In genomic region chr6:41707565-41708200, GRCh38 we compare ENCODE assay signal across 9 cellular contexts. TPM values are rescaled to one million over a fixed set of nuclear protein-coding genes. Genes with fewer than 3 reads are reported as not detected.
DNase-seq lines count a peak whose midpoint lies in the region; ATAC-seq, FAIRE-seq and TF ChIP-seq lines count a peak whose summit lies in the region.
"Had no signal": no experiment of that assay in that cellular context is flagged by ENCODE, and none has a peak within 500 bp of the region (broad histone marks: within the 10 kb centered on the region; RNA-seq: fewer than 3 reads in every experiment).

No MANE protein-coding gene starts in this region.

- no peak overlapping the region for H2AFZ ChIP-seq in GM12878 (ENCODE audit: control insufficient read depth, low read depth, low read length)

- peaks cover 31% of the 10 kb centered on the region for H3K4me1 ChIP-seq in CD8-positive, alpha-beta T cell (ENCODE audit: insufficient read depth, low read length)
- peaks cover 47% of the 10 kb centered on the region for H3K4me1 ChIP-seq in GM12878 (ENCODE audit: control insufficient read depth, insufficient read depth, low read length)
- H3K4me1 ChIP-seq in naive thymus-derived CD4-positive, alpha-beta T cell (ENCODE audit: control insufficient read depth in 2 of 2, insufficient read depth in 2 of 2, low read length in 2 of 2): peaks cover 26 to 31% of the 10 kb centered on the region in 2 donors

- H4K20me1 ChIP-seq in GM12878 (ENCODE audit: control insufficient read depth, insufficient read depth): no peaks in the 10 kb centered on the region; the same call in 1 of the 2 replicates

- TF ChIP-seq RAD21 in GM12878 (IDR thresholded peaks at IDR 0.05; ENCODE audit: insufficient read depth, low read depth, low read length): no peak

- SMC1A ChIA-PET in GM12878 (lab: Charles Lee; ENCODE audit: uncharacterized antibody, unreplicated experiment): interaction anchor here (1.0 to 7.2 kb wide), 6 partner anchors 9 to 384 kb away, joined by 3 to 168 read pairs (median 42); no protein-coding TSS in a partner anchor

- peak overlapping the region; percentile 99 for H3K9ac ChIP-seq in GM12878 (ENCODE audit: control insufficient read depth, insufficient read depth, low read length)

- H3K4me2 ChIP-seq in GM12878 (ENCODE audit: control insufficient read depth, insufficient read depth): peak overlapping the region; percentile 99

- peak; percentile 80 for ATAC-seq in CD8-positive, alpha-beta T cell
- ATAC-seq in GM12878: peak; percentile 6
- ATAC-seq in naive thymus-derived CD4-positive, alpha-beta T cell: peak; percentile 73
- ATAC-seq in HG02642 (IDR thresholded peaks at IDR 0.05; ENCODE audit: poor library complexity, unreplicated experiment): no peak
- no peak for ATAC-seq in HG03095 (IDR thresholded peaks at IDR 0.05; ENCODE audit: unreplicated experiment)

- CTCF ChIA-PET in CD8-positive, alpha-beta T cell (lab: Charles Lee): interaction anchor here (0.8 to 2.8 kb wide), 4 partner anchors 9 to 26 kb away, joined by 3 to 12 read pairs (median 6); no protein-coding TSS in a partner anchor
- CTCF ChIA-PET in GM12878 (lab: Yijun Ruan, JAX): interaction anchor here (0.8 to 4.6 kb wide), 14 partner anchors 9 to 68 kb away, joined by 3 to 87 read pairs (median 17); no protein-coding TSS in a partner anchor
- CTCF ChIA-PET in naive thymus-derived CD4-positive, alpha-beta T cell (lab: Charles Lee): interaction anchor here (0.7 kb wide), 1 partner anchor 27 kb away, joined by 3 read pairs; no protein-coding TSS in a partner anchor

- no peaks in the 10 kb centered on the region for H3K9me3 Mint-ChIP-seq in CD8-positive, alpha-beta T cell
- no peaks in the 10 kb centered on the region for H3K9me3 Mint-ChIP-seq in naive thymus-derived CD4-positive, alpha-beta T cell

- H3K9me3 ChIP-seq in CD8-positive, alpha-beta T cell (ENCODE audit: low read length): no peaks in the 10 kb centered on the region
- no peaks in the 10 kb centered on the region for H3K9me3 ChIP-seq in GM12878 (replicated peaks; ENCODE audit: control insufficient read depth, insufficient read depth, low read length)
- no peaks in the 10 kb centered on the region for H3K9me3 ChIP-seq in naive thymus-derived CD4-positive, alpha-beta T cell (ENCODE audit: control insufficient read depth in 2 of 3, low read length in 3 of 3)

- H3K4me3 ChIP-seq in CD8-positive, alpha-beta T cell (ENCODE audit: low read depth, low read length): peak overlapping the region; percentile 35
- peak overlapping the region; percentile 85 for H3K4me3 ChIP-seq in GM12878
- peak overlapping the region; percentile 21 for H3K4me3 ChIP-seq in naive thymus-derived CD4-positive, alpha-beta T cell (ENCODE audit: low read length)
- H3K4me3 ChIP-seq: lung had no signal

- TF ChIP-seq CTCF in CD8-positive, alpha-beta T cell (IDR thresholded peaks at IDR 0.05): no peak
- no peak for TF ChIP-seq CTCF in GM12878 (IDR thresholded peaks at IDR 0.05 in 2 of 3, conservative IDR thresholded peaks at IDR 0.05 in 1 of 3; ENCODE audit: control insufficient read depth in 2 of 3, extremely low read depth in 1 of 3, insufficient read depth in 1 of 3, low read depth in 3 of 3, low read length in 3 of 3)

- TF ChIP-seq POLR2A in GM12878 (IDR thresholded peaks at IDR 0.05; ENCODE audit: low read depth, low read length): no peak; the same call in 1 of the 2 replicates

- FAIRE-seq in GM12878 (lab: Jason Lieb, UNC): peak; percentile 88

- H3K4me1 Mint-ChIP-seq in CD8-positive, alpha-beta T cell (ENCODE audit: low read depth): peaks cover 28% of the 10 kb centered on the region
- peaks cover 30 to 56% (median 36%) of the 10 kb centered on the region in 7 donors for H3K4me1 Mint-ChIP-seq in naive thymus-derived CD4-positive, alpha-beta T cell

- no TSS peak for BruUV-seq in GM12878 (replicated peaks; lab: Mats Ljungman, UMichigan)

- WGBS in GM12878 (ENCODE audit: insufficient coverage, insufficient replicate concordance, low lambda C conversion rate, missing lambda C conversion rate): under 1% methylated on average over 14 of the region's 14 CpGs

- peak overlapping the region; percentile 13 for H3K27ac Mint-ChIP-seq in CD8-positive, alpha-beta T cell
- peak overlapping the region in 7 of 9 donors; percentile 4 to 86 (median 66) for H3K27ac Mint-ChIP-seq in naive thymus-derived CD4-positive, alpha-beta T cell

- H3K27ac ChIP-seq in CD8-positive, alpha-beta T cell (ENCODE audit: low read depth, low read length): no peak overlapping the region
- peak overlapping the region; percentile 99 for H3K27ac ChIP-seq in GM12878 (ENCODE audit: control insufficient read depth, insufficient read depth)
- H3K27ac ChIP-seq in naive thymus-derived CD4-positive, alpha-beta T cell (ENCODE audit: low read depth, low read length): no peak overlapping the region

- intact Hi-C loops in CD8-positive, alpha-beta T cell (cut with DNase I, micrococcal nuclease): loop anchor here (2.0 kb wide), 2 partner anchors 25 to 27 kb away; partner anchors contain the start of gene TFEB (in 1 of the 2)
- intact Hi-C loops in GM12878 (cut with micrococcal nuclease; ENCODE audit: unreplicated experiment): loop anchor here (2.0 to 10.0 kb wide), 3 partner anchors 17 to 337 kb away; partner anchors contain the start of gene FRS3
- intact Hi-C loops in naive thymus-derived CD4-positive, alpha-beta T cell (cut with micrococcal nuclease): loop anchor here in 1 of 2 donors (1.0 to 2.0 kb wide), 2 partner anchors 25 to 28 kb away; partner anchors contain the start of gene TFEB

- no peaks in the 10 kb centered on the region for H3K27me3 ChIP-seq in CD8-positive, alpha-beta T cell (ENCODE audit: insufficient read depth, low read length)
- H3K27me3 ChIP-seq in GM12878 (replicated peaks in 1 of 2; ENCODE audit: control insufficient read depth in 2 of 2, insufficient read depth in 2 of 2, low read length in 1 of 2): no peaks in the 10 kb centered on the region
- H3K27me3 ChIP-seq in naive thymus-derived CD4-positive, alpha-beta T cell (ENCODE audit: control insufficient read depth in 2 of 2, insufficient read depth in 2 of 2, low read length in 2 of 2): no peaks in the 10 kb centered on the region

- POLR2A ChIA-PET in CD8-positive, alpha-beta T cell (lab: Charles Lee): interaction anchor here (1.2 kb wide), 1 partner anchor 26 kb away, joined by 3 read pairs; no protein-coding TSS in a partner anchor
- POLR2A ChIA-PET in GM12878 (lab: Charles Lee): interaction anchor here (6.1 kb wide), 2 partner anchors 13 to 24 kb away, joined by 180 to 210 read pairs; partner anchors contain the start of gene TFEB
- POLR2A ChIA-PET in naive thymus-derived CD4-positive, alpha-beta T cell (lab: Charles Lee): no interaction called here

- H3K36me3 ChIP-seq in CD8-positive, alpha-beta T cell (ENCODE audit: insufficient read depth, low read length): no peaks in the 10 kb centered on the region
- H3K36me3 ChIP-seq in GM12878 (ENCODE audit: control insufficient read depth in 2 of 2, insufficient read depth in 2 of 2, low read length in 1 of 2): peaks cover 13 to 20% of the 10 kb centered on the region in 2 experiments
- no peaks in the 10 kb centered on the region for H3K36me3 ChIP-seq in naive thymus-derived CD4-positive, alpha-beta T cell (ENCODE audit: control insufficient read depth in 2 of 3, insufficient read depth in 3 of 3, low read length in 3 of 3)

- no peak for TF ChIP-seq EP300 in GM12878 (IDR thresholded peaks at IDR 0.05; ENCODE audit: borderline replicate concordance in 1 of 2, control insufficient read depth in 1 of 2, low read depth in 2 of 2, low read length in 2 of 2)

- no peaks in the 10 kb centered on the region for H3K27me3 Mint-ChIP-seq in CD8-positive, alpha-beta T cell (ENCODE audit: low read depth)
- no peaks in the 10 kb centered on the region for H3K27me3 Mint-ChIP-seq in naive thymus-derived CD4-positive, alpha-beta T cell

- H3K4me3 Mint-ChIP-seq in CD8-positive, alpha-beta T cell: peak overlapping the region; percentile 73
- peak overlapping the region; percentile 54 to 85 (median 74) for H3K4me3 Mint-ChIP-seq in naive thymus-derived CD4-positive, alpha-beta T cell

- in situ Hi-C loops in GM12878 (cut with MboI): no loop called here

- H3K36me3 Mint-ChIP-seq in CD8-positive, alpha-beta T cell: peaks cover 2% of the 10 kb centered on the region
- H3K36me3 Mint-ChIP-seq in naive thymus-derived CD4-positive, alpha-beta T cell: peaks cover 0 to 4% (median 3%) of the 10 kb centered on the region in 5 donors

- RAD21 ChIA-PET in GM12878 (lab: Charles Lee; ENCODE audit: unreplicated experiment): interaction anchor here (1.4 to 6.3 kb wide), 7 partner anchors 9 to 26 kb away, joined by 3 to 185 read pairs (median 30); partner anchors contain the start of gene TFEB

- peaks cover 89% of the 10 kb centered on the region for H3K79me2 ChIP-seq in GM12878 (ENCODE audit: control insufficient read depth, insufficient read depth, low read length)

- DNase-seq in CD8-positive, alpha-beta T cell: peak in 5 of 7 experiments; percentile 23 to 59 (median 29)
- DNase-seq in SKM-1 (lab: John Stamatoyannopoulos, UW; ENCODE audit: unreplicated experiment): peak; percentile 77
- DNase-seq in GM12878 (ENCODE audit: low read depth, low spot score): no peak
- DNase-seq in naive thymus-derived CD4-positive, alpha-beta T cell: peak in 8 of 9 donors; percentile 26 to 57 (median 54)
- DNase-seq in activated CD4-positive, CD25-positive, alpha-beta regulatory T cell treated with anti-CD3 and anti-CD28 coated beads, Interleukin-2, amount 50 U/mL, for 72 hours: no peak
- no peak for DNase-seq in DMS79 (lab: John Stamatoyannopoulos, UW)

RNA-seq across cellular contexts. Expression of gene TFEB, which starts 27.7 kb away (rescaled TPM):
- 10 to 100 TPM; 10.2 to 12.7 TPM for total RNA-seq in CD8-positive, alpha-beta T cell
- 91.8 and 108 TPM in 2 replicates for total RNA-seq in GM12878 (2013; cell fraction: nucleolus; rRNA removed)
- total RNA-seq in GM12878 (2014; rRNA removed) (95.7 and 97.9 TPM in 2 replicates), GM12878 (2014; rRNA removed; fragmentation: Illumina TruSeq; extraction: Trizol) (30.7 and 31.4 TPM in 2 replicates), GM12878 (2021) (97.7 and 108 TPM in 2 replicates)
- 42.6 TPM for polyA plus RNA-seq in GM12878 (2011; ENCODE audit: low read depth)
- polyA plus RNA-seq in GM12878 (2011; rRNA removed) (22.8 and 62.1 TPM in 2 replicates), GM12878 (2014; fragmentation: Illumina TruSeq; extraction: Trizol) (6.6 and 22.4 TPM in 2 replicates), GM12878 (2014; fragmentation: Nextera tagmentation; extraction: Ambion mirVana) (1 to 10 TPM in 1 of 2 experiments, under 1 TPM in 1; 0.84 to 2.6 TPM), GM12878 (2014; rRNA removed) (107 and 133 TPM in 2 replicates), GM12878 (2016; fragmentation: Nextera tagmentation; extraction: Ambion mirVana) (10 to 100 TPM; 59.4 to 64.3 TPM)
- polyA plus RNA-seq in GM12878 (2011; cell fraction: cytosol; rRNA removed): 56.5 and 88.1 TPM in 2 replicates
- 83.6 and 85.7 TPM in 2 replicates for polyA plus RNA-seq in GM12878 (2011; cell fraction: nucleus; rRNA removed)
- polyA plus RNA-seq in GM12878 (2012): 59.0 and 84.4 TPM in 2 replicates
- 46.4 and 70.0 TPM in 2 replicates for polyA minus RNA-seq in GM12878 (2011; rRNA and poly(A)+ RNA removed)
- polyA minus RNA-seq in GM12878 (2011; cell fraction: cytosol; rRNA and poly(A)+ RNA removed): 35.4 and 37.4 TPM in 2 replicates
- 29.1 and 40.5 TPM in 2 replicates for polyA minus RNA-seq in GM12878 (2011; cell fraction: nucleus; rRNA and poly(A)+ RNA removed)
- 10 to 100 TPM in 3 of 5 experiments, 1 to 10 TPM in 2; 7.4 to 39.9 (median 11.8) TPM for total RNA-seq in naive thymus-derived CD4-positive, alpha-beta T cell
- 1 to 10 TPM; 2.4 to 6.0 TPM for polyA plus RNA-seq in naive thymus-derived CD4-positive, alpha-beta T cell

RNA-seq across cellular contexts. Expression of gene PGC, which starts 39.5 kb away (rescaled TPM):
- not detected for total RNA-seq in CD8-positive, alpha-beta T cell
- total RNA-seq in GM12878 (2013; cell fraction: nucleolus; rRNA removed): not detected in 2 replicates
- not detected in 2 replicates for total RNA-seq in GM12878 (2014; rRNA removed)
- not detected in 2 replicates for total RNA-seq in GM12878 (2014; rRNA removed; fragmentation: Illumina TruSeq; extraction: Trizol)
- 0.26 and 1.2 TPM in 2 replicates for total RNA-seq in GM12878 (2021)
- not detected for polyA plus RNA-seq in GM12878 (2011; ENCODE audit: low read depth)
- polyA plus RNA-seq in GM12878 (2011; rRNA removed): not detected in 2 replicates
- not detected in 2 replicates for polyA plus RNA-seq in GM12878 (2011; cell fraction: cytosol; rRNA removed)
- polyA plus RNA-seq in GM12878 (2011; cell fraction: nucleus; rRNA removed): not detected in 2 replicates
- polyA plus RNA-seq in GM12878 (2012): not detected in 2 replicates
- not detected in 2 replicates for polyA plus RNA-seq in GM12878 (2014; fragmentation: Illumina TruSeq; extraction: Trizol)
- polyA plus RNA-seq in GM12878 (2014; fragmentation: Nextera tagmentation; extraction: Ambion mirVana): not detected
- not detected in 2 replicates for polyA plus RNA-seq in GM12878 (2014; rRNA removed)
- not detected for polyA plus RNA-seq in GM12878 (2016; fragmentation: Nextera tagmentation; extraction: Ambion mirVana)
- polyA minus RNA-seq in GM12878 (2011; rRNA and poly(A)+ RNA removed): not detected in 2 replicates
- polyA minus RNA-seq in GM12878 (2011; cell fraction: cytosol; rRNA and poly(A)+ RNA removed): not detected in 2 replicates
- polyA minus RNA-seq in GM12878 (2011; cell fraction: nucleus; rRNA and poly(A)+ RNA removed): not detected in 2 replicates
- total RNA-seq in naive thymus-derived CD4-positive, alpha-beta T cell: not detected
- polyA plus RNA-seq in naive thymus-derived CD4-positive, alpha-beta T cell: not detected

Comparison
In these comparisons a context has a peak if more than half of its experiments do, and no peak if none do; other contexts are left out.
1. ATAC-seq: peak in CD8-positive, alpha-beta T cell (single experiment), GM12878 (single experiment) and naive thymus-derived CD4-positive, alpha-beta T cell (single experiment); none in HG02642 (single experiment) and HG03095 (single experiment).
2. DNase-seq: peak in CD8-positive, alpha-beta T cell (5 of 7), SKM-1 (single experiment) and naive thymus-derived CD4-positive, alpha-beta T cell (8 of 9); none in GM12878 (single experiment), activated CD4-positive, CD25-positive, alpha-beta regulatory T cell treated with anti-CD3 and anti-CD28 coated beads, Interleukin-2, amount 50 U/mL, for 72 hours (single experiment) and DMS79 (single experiment).
3. H3K4me3 ChIP-seq: peak in every context shown above with its lines; median percentile 85 in GM12878; 35 in CD8-positive, alpha-beta T cell; 21 in naive thymus-derived CD4-positive, alpha-beta T cell.